In genomic region chr19:11556634-11557420, GRCh38 we compare ENCODE assay signal across 12 cellular contexts. TPM values are rescaled to one million over a fixed set of nuclear protein-coding genes. Genes with fewer than 3 reads are reported as not detected.
DNase-seq lines count a peak whose midpoint lies in the region; TF ChIP-seq lines count a peak whose summit lies in the region.
"Had no signal": no experiment of that assay in that cellular context is flagged by ENCODE, and none has a peak within 500 bp of the region (broad histone marks: within the 10 kb centered on the region; RNA-seq: fewer than 3 reads in every experiment).

No MANE protein-coding gene starts in this region.

- TF ChIP-seq CTCF in osteocyte (IDR thresholded peaks at IDR 0.05), result no peak
- no peak for TF ChIP-seq CTCF in PC-9 (conservative IDR thresholded peaks at IDR 0.05)

- POLR2A ChIA-PET in PC-9 (lab: Charles Lee; ENCODE audit: unreplicated experiment), result no interaction called here

- peaks cover 17% of the 10 kb centered on the region; the same call in 1 of the 2 replicates for H3F3A ChIP-seq in PC-9 (ENCODE audit: insufficient read depth, low read depth)

- peaks cover 42% of the 10 kb centered on the region for H3K4me1 Mint-ChIP-seq in activated CD4-positive, alpha-beta T cell treated with anti-CD3 and anti-CD28 coated beads, Interleukin-2, amount 10 ng/mL, durations not matched to agents 24 days and 14 days
- H3K4me1 Mint-ChIP-seq in activated naive CD8-positive, alpha-beta T cell treated with anti-CD3 and anti-CD28 coated beads for 36 hours, result peaks cover 38% of the 10 kb centered on the region
- peaks cover 29% of the 10 kb centered on the region for H3K4me1 Mint-ChIP-seq in osteocyte (ENCODE audit: unreplicated experiment)

- no peak overlapping the region for H3K4me3 ChIP-seq in PC-9

- DNase-seq in activated CD4-positive, alpha-beta T cell treated with anti-CD3 and anti-CD28 coated beads, Interleukin-2, amount 10 ng/mL, durations not matched to agents 24 days and 14 days, result no peak
- DNase-seq in activated CD4-positive, alpha-beta T cell treated with anti-CD3 and anti-CD28 coated beads for 48 hours, result no peak
- DNase-seq in activated naive CD8-positive, alpha-beta T cell treated with anti-CD3 and anti-CD28 coated beads for 36 hours, result no peak
- DNase-seq in osteocyte (ENCODE audit: extremely low spot score, unreplicated experiment) (no peak), PC-9 (no peak), HuH-7.5 (ENCODE audit: low spot score) (no peak)
- DNase-seq: activated effector memory CD4-positive, alpha-beta T cell treated with Interleukin-2 at 50 U/mL for 16 hours; cerebellar nuclear complex; NCI-H1092; NCI-H446; RPMI8226 had no signal

- BruUV-seq in PC-9 (replicated peaks; lab: Mats Ljungman, UMichigan), result no TSS peak

- H3K9me2 ChIP-seq in PC-9 (ENCODE audit: insufficient read depth), result no peaks in the 10 kb centered on the region

- H3K36me3 ChIP-seq in PC-9 (ENCODE audit: low read depth), result 0 out of 2 replicates have a peak, but pooled peaks cover 11% of the 10 kb centered on the region

- peaks cover 24% of the 10 kb centered on the region for H4K20me1 ChIP-seq in PC-9 (ENCODE audit: insufficient read depth)

- intact Hi-C loops in activated CD4-positive, alpha-beta T cell treated with anti-CD3 and anti-CD28 coated beads, Interleukin-2, amount 10 ng/mL, durations not matched to agents 24 days and 14 days (cut with micrococcal nuclease), result no loop called here
- intact Hi-C loops in PC-9 (cut with micrococcal nuclease; ENCODE audit: unreplicated experiment), result no loop called here

- H3K36me3 Mint-ChIP-seq in activated CD4-positive, alpha-beta T cell treated with anti-CD3 and anti-CD28 coated beads, Interleukin-2, amount 10 ng/mL, durations not matched to agents 24 days and 14 days (ENCODE audit: low read depth), result peaks cover 33% of the 10 kb centered on the region
- H3K36me3 Mint-ChIP-seq in activated naive CD8-positive, alpha-beta T cell treated with anti-CD3 and anti-CD28 coated beads for 36 hours, result peaks cover 17% of the 10 kb centered on the region
- H3K36me3 Mint-ChIP-seq in osteocyte (ENCODE audit: unreplicated experiment), result peaks cover 5% of the 10 kb centered on the region

- CTCF ChIA-PET in PC-9 (lab: Charles Lee), result interaction anchor here (0.5 kb wide), 1 partner anchor 173 kb away, joined by 3 read pairs; the partner anchor contains the start of gene EPOR

- peaks cover 11% of the 10 kb centered on the region; the same call in 1 of the 2 replicates for H3K4me1 ChIP-seq in PC-9 (replicated peaks; ENCODE audit: insufficient read depth)

- no peaks in the 10 kb centered on the region for H3K9me3 Mint-ChIP-seq in activated CD4-positive, alpha-beta T cell treated with anti-CD3 and anti-CD28 coated beads, Interleukin-2, amount 10 ng/mL, durations not matched to agents 24 days and 14 days
- H3K9me3 Mint-ChIP-seq in activated naive CD8-positive, alpha-beta T cell treated with anti-CD3 and anti-CD28 coated beads for 36 hours, result no peaks in the 10 kb centered on the region
- no peaks in the 10 kb centered on the region for H3K9me3 Mint-ChIP-seq in osteocyte (ENCODE audit: unreplicated experiment)

- H3K4me3 Mint-ChIP-seq in activated CD4-positive, alpha-beta T cell treated with anti-CD3 and anti-CD28 coated beads, Interleukin-2, amount 10 ng/mL, durations not matched to agents 24 days and 14 days, result peak overlapping the region; percentile 95
- H3K4me3 Mint-ChIP-seq in activated naive CD8-positive, alpha-beta T cell treated with anti-CD3 and anti-CD28 coated beads for 36 hours, result peak overlapping the region; percentile 98
- H3K4me3 Mint-ChIP-seq in osteocyte (ENCODE audit: unreplicated experiment), result peak overlapping the region; percentile 96

- peak overlapping the region; percentile 25 for H3K27ac Mint-ChIP-seq in activated CD4-positive, alpha-beta T cell treated with anti-CD3 and anti-CD28 coated beads, Interleukin-2, amount 10 ng/mL, durations not matched to agents 24 days and 14 days
- peak overlapping the region; percentile 68 for H3K27ac Mint-ChIP-seq in activated naive CD8-positive, alpha-beta T cell treated with anti-CD3 and anti-CD28 coated beads for 36 hours
- no peak overlapping the region for H3K27ac Mint-ChIP-seq in osteocyte (ENCODE audit: unreplicated experiment)

- no peak overlapping the region for H2AFZ ChIP-seq in PC-9

- no peaks in the 10 kb centered on the region for H3K27me3 ChIP-seq in PC-9 (ENCODE audit: insufficient read depth, low read depth)

- no peak overlapping the region for H3K27ac ChIP-seq in PC-9

- H3K27me3 Mint-ChIP-seq in activated CD4-positive, alpha-beta T cell treated with anti-CD3 and anti-CD28 coated beads, Interleukin-2, amount 10 ng/mL, durations not matched to agents 24 days and 14 days, result no peaks in the 10 kb centered on the region
- H3K27me3 Mint-ChIP-seq in activated naive CD8-positive, alpha-beta T cell treated with anti-CD3 and anti-CD28 coated beads for 36 hours, result no peaks in the 10 kb centered on the region
- H3K27me3 Mint-ChIP-seq in osteocyte (ENCODE audit: unreplicated experiment), result no peaks in the 10 kb centered on the region

- H3K4me2 ChIP-seq in PC-9, result no peak overlapping the region

- peaks cover 57% of the 10 kb centered on the region for H3K79me2 ChIP-seq in PC-9 (ENCODE audit: low read depth)

- H3K9me3 ChIP-seq in PC-9 (ENCODE audit: insufficient read depth, low read depth), result no peaks in the 10 kb centered on the region

RNA-seq across cellular contexts. Expression of gene ELOF1, which starts 2.2 kb away (rescaled TPM):
- total RNA-seq in activated CD4-positive, alpha-beta T cell treated with anti-CD3 and anti-CD28 coated beads, Interleukin-2, amount 10 ng/mL, durations not matched to agents 24 days and 14 days, result 71.9 and 74.2 TPM in 2 replicates
- 10 to 100 TPM; 63.8 to 69.3 TPM for total RNA-seq in activated naive CD8-positive, alpha-beta T cell treated with anti-CD3 and anti-CD28 coated beads for 36 hours
- total RNA-seq in osteocyte, result 49.2 and 49.9 TPM in 2 replicates
- 65.5 and 68.7 TPM in 2 replicates for total RNA-seq in PC-9 (2021)

RNA-seq across cellular contexts. Expression of gene CNN1, which starts 18.2 kb away (rescaled TPM):
- total RNA-seq in activated CD4-positive, alpha-beta T cell treated with anti-CD3 and anti-CD28 coated beads, Interleukin-2, amount 10 ng/mL, durations not matched to agents 24 days and 14 days, result not detected in 2 replicates
- under 1 TPM in 1 of 2 experiments, not detected in 1; 0.36 TPM for total RNA-seq in activated naive CD8-positive, alpha-beta T cell treated with anti-CD3 and anti-CD28 coated beads for 36 hours
- total RNA-seq in osteocyte (8.1 and 9.9 TPM in 2 replicates), PC-9 (2021) (0.44 TPM in 1 of 2 replicates, not detected in the other)
- total RNA-seq: HT-29 had no signal

RNA-seq across cellular contexts. Expression of gene ACP5, which starts 20.6 kb away (rescaled TPM):
- 8.2 and 9.5 TPM in 2 replicates for total RNA-seq in activated CD4-positive, alpha-beta T cell treated with anti-CD3 and anti-CD28 coated beads, Interleukin-2, amount 10 ng/mL, durations not matched to agents 24 days and 14 days
- 1 to 10 TPM; 3.4 to 4.3 TPM for total RNA-seq in activated naive CD8-positive, alpha-beta T cell treated with anti-CD3 and anti-CD28 coated beads for 36 hours
- 1.3 and 1.6 TPM in 2 replicates for total RNA-seq in osteocyte
- total RNA-seq in PC-9 (2021), result 3.5 and 6.6 TPM in 2 replicates

RNA-seq across cellular contexts. Expression of gene ECSIT, which starts 27.9 kb away (rescaled TPM):
- total RNA-seq in activated CD4-positive, alpha-beta T cell treated with anti-CD3 and anti-CD28 coated beads, Interleukin-2, amount 10 ng/mL, durations not matched to agents 24 days and 14 days, result 39.7 and 41.6 TPM in 2 replicates
- total RNA-seq in activated naive CD8-positive, alpha-beta T cell treated with anti-CD3 and anti-CD28 coated beads for 36 hours, result 10 to 100 TPM; 46.7 to 51.7 TPM
- 28.9 and 30.0 TPM in 2 replicates for total RNA-seq in osteocyte
- 42.4 and 43.0 TPM in 2 replicates for total RNA-seq in PC-9 (2021)

RNA-seq across cellular contexts. Expression of gene ZNF627, which starts 40.5 kb away (rescaled TPM):
- total RNA-seq in activated CD4-positive, alpha-beta T cell treated with anti-CD3 and anti-CD28 coated beads, Interleukin-2, amount 10 ng/mL, durations not matched to agents 24 days and 14 days, result 5.2 and 7.1 TPM in 2 replicates
- total RNA-seq in activated naive CD8-positive, alpha-beta T cell treated with anti-CD3 and anti-CD28 coated beads for 36 hours, result 1 to 10 TPM; 4.7 to 5.5 TPM
- 18.2 and 18.3 TPM in 2 replicates for total RNA-seq in osteocyte
- total RNA-seq in PC-9 (2021), result 11.4 and 12.6 TPM in 2 replicates
